Comparison of ENCODE assay signal across 8 cellular contexts in the genomic region with DNA sequence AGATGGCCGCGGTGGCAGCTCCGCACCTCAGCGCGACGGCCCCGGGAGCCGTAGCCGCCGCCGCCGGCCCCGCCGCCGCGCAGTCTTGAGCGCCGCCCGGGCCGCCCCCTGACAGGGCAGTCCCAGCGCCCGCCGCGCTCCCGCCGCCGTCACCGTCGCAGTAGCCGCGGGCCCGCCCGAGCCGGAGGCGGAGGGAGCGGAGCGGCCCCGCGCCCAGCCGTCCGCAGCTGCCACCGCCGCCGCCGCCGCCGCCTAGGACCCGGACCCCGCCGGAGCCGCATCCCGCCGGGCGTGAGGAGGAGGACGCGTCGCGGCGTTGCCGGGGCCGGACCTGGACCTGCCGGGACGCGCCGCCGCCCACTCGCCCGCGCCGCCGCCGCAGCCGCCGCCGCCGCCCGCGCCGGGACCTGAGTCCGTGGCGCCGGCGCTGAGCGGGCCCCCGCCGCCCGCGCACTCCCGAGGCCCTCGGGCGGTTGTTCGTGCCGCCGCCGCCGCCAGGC. TPM values are rescaled to one million over a fixed set of nuclear protein-coding genes. Genes with fewer than 3 reads are reported as not detected.
DNase-seq lines count a peak whose midpoint lies in the region; ATAC-seq, FAIRE-seq and TF ChIP-seq lines count a peak whose summit lies in the region.

No MANE protein-coding gene starts in this region.

- no peak for FAIRE-seq in urothelium cell line (lab: Jason Lieb, UNC)

- peaks cover 52% of the 10 kb centered on the region for H3K4me1 Mint-ChIP-seq in activated T-cell treated with anti-CD3 and anti-CD28 coated beads, Interleukin-2, amount 50 U/mL, for 72 hours (ENCODE audit: low read depth)
- H3K4me1 Mint-ChIP-seq in activated naive CD8-positive, alpha-beta T cell treated with anti-CD3 and anti-CD28 coated beads, Interleukin-2, amount 50 U/mL, for 24 hours, result peaks cover 46% of the 10 kb centered on the region
- H3K4me1 Mint-ChIP-seq in natural killer cell, result peaks cover 41 to 50% of the 10 kb centered on the region in 2 donors

- TF ChIP-seq CTCF in natural killer cell (IDR thresholded peaks at IDR 0.05), result no peak

- intact Hi-C loops in natural killer cell (cut with micrococcal nuclease), result loop anchor here (1.0 to 5.0 kb wide), 3 partner anchors 76 to 176 kb away; no protein-coding TSS in a partner anchor

- H3K4me3 Mint-ChIP-seq in activated T-cell treated with anti-CD3 and anti-CD28 coated beads, Interleukin-2, amount 50 U/mL, for 72 hours, result peak overlapping the region; percentile 56 to 97
- H3K4me3 Mint-ChIP-seq in activated naive CD8-positive, alpha-beta T cell treated with anti-CD3 and anti-CD28 coated beads, Interleukin-2, amount 50 U/mL, for 24 hours, result peak overlapping the region; percentile 87
- peak overlapping the region; percentile 92 for H3K4me3 Mint-ChIP-seq in natural killer cell

- peak; percentile 49 to 64 for DNase-seq in activated T-cell treated with anti-CD3 and anti-CD28 coated beads, Interleukin-2, amount 50 U/mL, for 72 hours
- no peak for DNase-seq in activated T-cell treated with anti-CD3 and anti-CD28 coated beads, Interleukin-2, amount 50 U/mL, for 48 hours
- no peak for DNase-seq in activated naive CD8-positive, alpha-beta T cell treated with anti-CD3 and anti-CD28 coated beads, Interleukin-2, amount 50 U/mL, for 24 hours
- DNase-seq in natural killer cell, result no peak
- no peak for DNase-seq in NCI-H1105 treated with DMSO at 0.1 percent for 48 hours (lab: John Stamatoyannopoulos, UW)
- no peak for DNase-seq in urothelium cell line (ENCODE audit: low spot score)
- no peak for DNase-seq in epidermal melanocyte (ENCODE audit: insufficient read length, low spot score)

- ATAC-seq in activated T-cell treated with anti-CD3 and anti-CD28 coated beads, Interleukin-2, amount 50 U/mL, for 72 hours (replicated peaks in 1 of 2), result peak in 1 of 2 donors; percentile 4
- ATAC-seq in HG03066 (IDR thresholded peaks at IDR 0.05; ENCODE audit: low read depth, unreplicated experiment) (peak; percentile 14), natural killer cell (no peak)
- no peak for ATAC-seq in activated naive CD8-positive, alpha-beta T cell treated with anti-CD3 and anti-CD28 coated beads, Interleukin-2, amount 50 U/mL, for 24 hours

- no peaks in the 10 kb centered on the region for H3K9me3 Mint-ChIP-seq in activated T-cell treated with anti-CD3 and anti-CD28 coated beads, Interleukin-2, amount 50 U/mL, for 72 hours
- no peaks in the 10 kb centered on the region for H3K9me3 Mint-ChIP-seq in activated naive CD8-positive, alpha-beta T cell treated with anti-CD3 and anti-CD28 coated beads, Interleukin-2, amount 50 U/mL, for 24 hours
- H3K9me3 Mint-ChIP-seq in natural killer cell, result no peaks in the 10 kb centered on the region

- no peak overlapping the region for H3K27ac Mint-ChIP-seq in activated T-cell treated with anti-CD3 and anti-CD28 coated beads, Interleukin-2, amount 50 U/mL, for 72 hours
- peak overlapping the region; percentile 67 for H3K27ac Mint-ChIP-seq in activated naive CD8-positive, alpha-beta T cell treated with anti-CD3 and anti-CD28 coated beads, Interleukin-2, amount 50 U/mL, for 24 hours
- peak overlapping the region; percentile 88 to 93 for H3K27ac Mint-ChIP-seq in natural killer cell

- peaks cover 5 to 6% of the 10 kb centered on the region in 2 donors for H3K36me3 Mint-ChIP-seq in activated T-cell treated with anti-CD3 and anti-CD28 coated beads, Interleukin-2, amount 50 U/mL, for 72 hours (ENCODE audit: insufficient read depth in 2 of 2)
- H3K36me3 Mint-ChIP-seq in activated naive CD8-positive, alpha-beta T cell treated with anti-CD3 and anti-CD28 coated beads, Interleukin-2, amount 50 U/mL, for 24 hours (ENCODE audit: low read depth), result no peaks in the 10 kb centered on the region
- no peaks in the 10 kb centered on the region for H3K36me3 Mint-ChIP-seq in natural killer cell

- H3K27me3 Mint-ChIP-seq in activated T-cell treated with anti-CD3 and anti-CD28 coated beads, Interleukin-2, amount 50 U/mL, for 72 hours (ENCODE audit: low read depth), result peaks cover 14% of the 10 kb centered on the region
- H3K27me3 Mint-ChIP-seq in activated naive CD8-positive, alpha-beta T cell treated with anti-CD3 and anti-CD28 coated beads, Interleukin-2, amount 50 U/mL, for 24 hours, result peaks cover 6% of the 10 kb centered on the region
- H3K27me3 Mint-ChIP-seq in natural killer cell (ENCODE audit: low read depth in 2 of 2), result peaks cover 0 to 7% of the 10 kb centered on the region in 2 donors

RNA-seq across cellular contexts. Expression of gene TNRC6C, which starts 0.3 kb away (rescaled TPM):
- total RNA-seq in activated T-cell treated with anti-CD3 and anti-CD28 coated beads, Interleukin-2, amount 50 U/mL, for 72 hours, result 10 to 100 TPM; 26.5 to 30.5 TPM
- total RNA-seq in natural killer cell, result 100 to 1,000 TPM in 1 of 3 donors, 10 to 100 TPM in 2; 74.3 to 100 (median 76.3) TPM

Comparison
In these comparisons a context has a peak if more than half of its experiments do, and no peak if none do; other contexts are left out.
1. DNase-seq: peak in activated T-cell treated with anti-CD3 and anti-CD28 coated beads, Interleukin-2, amount 50 U/mL, for 72 hours (2 of 2); none in activated T-cell treated with anti-CD3 and anti-CD28 coated beads, Interleukin-2, amount 50 U/mL, for 48 hours (0 of 2), activated naive CD8-positive, alpha-beta T cell treated with anti-CD3 and anti-CD28 coated beads, Interleukin-2, amount 50 U/mL, for 24 hours (single experiment), natural killer cell (single experiment), NCI-H1105 treated with DMSO at 0.1 percent for 48 hours (single experiment), urothelium cell line (single experiment) and epidermal melanocyte (single experiment).
2. Peak in every context shown above with its lines, with median percentiles within 50 percentile points of each other: H3K4me3 Mint-ChIP-seq.